22 cellular contexts compared by ENCODE assay signal in the genomic region with DNA sequence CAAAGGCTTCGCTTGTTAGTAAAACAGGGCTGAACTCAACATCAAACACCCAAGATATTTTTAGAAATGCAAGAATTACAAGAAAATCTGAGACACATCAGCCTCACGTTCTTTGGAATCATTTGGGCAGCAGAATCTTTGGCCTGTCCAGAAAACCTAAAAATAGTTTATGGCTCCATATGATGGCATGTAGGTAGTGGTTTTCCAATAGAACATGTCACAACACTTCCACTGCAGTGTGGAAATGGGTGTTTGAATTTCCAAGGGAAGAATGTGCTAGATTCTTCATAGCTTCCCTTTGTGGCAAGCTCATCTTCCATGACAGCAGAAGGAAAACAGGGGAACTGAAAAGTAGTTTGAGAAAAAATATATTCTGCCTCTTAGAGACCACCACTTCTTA.
A peak's percentile ranks its signal among the peaks of the same experiment; 100 is the strongest.
DNase-seq lines count a peak whose midpoint lies in the region; ATAC-seq, FAIRE-seq and TF ChIP-seq lines count a peak whose summit lies in the region.
"Had no signal": no experiment of that assay in that cellular context is flagged by ENCODE, and none has a peak within 500 bp of the region (broad histone marks: within the 10 kb centered on the region; RNA-seq: fewer than 3 reads in every experiment).

No MANE protein-coding gene starts in this region.

- H3K36me3 Mint-ChIP-seq in astrocyte (ENCODE audit: low read depth, unreplicated experiment), result no peaks in the 10 kb centered on the region
- H3K36me3 Mint-ChIP-seq: CD14-positive monocyte; CD4-positive, alpha-beta memory T cell; CD4-positive, CD25-positive, alpha-beta regulatory T cell; CD8-positive, alpha-beta memory T cell had no signal

- H3K36me3 ChIP-seq in astrocyte (ENCODE audit: insufficient read depth, low read length) (no peaks in the 10 kb centered on the region), gastrocnemius medialis (no peaks in the 10 kb centered on the region), SK-N-SH (replicated peaks in 1 of 2; ENCODE audit: control insufficient read depth in 1 of 2, insufficient read depth in 2 of 2, low read length in 1 of 2) (no peaks in the 10 kb centered on the region)
- H3K36me3 ChIP-seq: BE2C, BLaER1 had no signal

- in situ Hi-C loops in gastrocnemius medialis (cut with MboI; ENCODE audit: low sequenced_read_pairs in 4 of 4), result loop anchor here in 1 of 4 donors (25.0 kb wide), 1 partner anchor 215 kb away; a partner anchor contains a TSS

- TF ChIP-seq RAD21 in SK-N-SH (IDR thresholded peaks at IDR 0.05; ENCODE audit: low read length), result no peak

- H3K4me3 ChIP-seq in astrocyte (ENCODE audit: insufficient read depth, low read depth, low read length), result no peak overlapping the region
- H3K4me3 ChIP-seq in gastrocnemius medialis, result no peak overlapping the region
- no peak overlapping the region for H3K4me3 ChIP-seq in SK-N-SH (ENCODE audit: low read depth in 2 of 2, low read length in 1 of 2)
- H3K4me3 ChIP-seq: BLaER1 had no signal

- H3K9ac ChIP-seq in astrocyte (ENCODE audit: low read length), result no peak overlapping the region
- H3K9ac ChIP-seq in SK-N-SH, result no peak overlapping the region
- H3K9ac ChIP-seq: BLaER1 had no signal

- H3K9me2 ChIP-seq in SK-N-SH, result no peaks in the 10 kb centered on the region

- H3K27me3 ChIP-seq in astrocyte (ENCODE audit: insufficient read depth, low read length), result no peaks in the 10 kb centered on the region
- H3K27me3 ChIP-seq in gastrocnemius medialis, result no peaks in the 10 kb centered on the region
- no peaks in the 10 kb centered on the region for H3K27me3 ChIP-seq in SK-N-SH (ENCODE audit: insufficient read depth)
- H3K27me3 ChIP-seq: BE2C had no signal

- TF ChIP-seq POLR2A in gastrocnemius medialis (IDR thresholded peaks at IDR 0.05) (no peak), GM18505 (IDR thresholded peaks at IDR 0.05; ENCODE audit: borderline replicate concordance, extremely low read depth, insufficient read depth, insufficient read length) (no peak)

- H4K20me1 ChIP-seq in astrocyte (ENCODE audit: insufficient read depth, low read length) (no peaks in the 10 kb centered on the region), SK-N-SH (ENCODE audit: insufficient read depth) (no peaks in the 10 kb centered on the region)
- H4K20me1 ChIP-seq: BLaER1 had no signal

- no peak for DNase-seq in astrocyte (ENCODE audit: low read depth)
- DNase-seq in gastrocnemius medialis, result no peak
- DNase-seq in putamen (ENCODE audit: low spot score), result no peak
- no peak for DNase-seq in SK-N-SH
- DNase-seq: 8988T; ACHN; BE2C; C1 segment of cervical spinal cord; CD4-positive, alpha-beta memory T cell; CD4-positive, CD25-positive, alpha-beta regulatory T cell; CD8-positive, alpha-beta memory T cell; COR-L47; DMS 273 treated with DMSO at 0.1 percent for 48 hours; DMS79 treated with DMSO at 0.1 percent for 48 hours; GF-D8 had no signal

- H3K4me2 ChIP-seq in astrocyte (ENCODE audit: low read length), result no peak overlapping the region
- no peak overlapping the region for H3K4me2 ChIP-seq in SK-N-SH
- H3K4me2 ChIP-seq: BLaER1 had no signal

- peaks cover 5% of the 10 kb centered on the region for H3K27me3 Mint-ChIP-seq in astrocyte (ENCODE audit: low read depth, unreplicated experiment)

- peak; percentile 53 to 56 for ATAC-seq in gastrocnemius medialis
- no peak for ATAC-seq in GM18505 (IDR thresholded peaks at IDR 0.05; ENCODE audit: unreplicated experiment)

- peaks cover 2% of the 10 kb centered on the region for H3K9me3 Mint-ChIP-seq in astrocyte (ENCODE audit: unreplicated experiment)
- H3K9me3 Mint-ChIP-seq: CD4-positive, CD25-positive, alpha-beta regulatory T cell had no signal

- H3K27ac ChIP-seq in astrocyte (ENCODE audit: low read depth, low read length) (no peak overlapping the region), gastrocnemius medialis (peak overlapping the region in 2 of 4 donors; percentile 6 to 34), SK-N-SH (ENCODE audit: low read depth in 2 of 2, low read length in 1 of 2) (no peak overlapping the region)
- H3K27ac ChIP-seq: BLaER1 had no signal

- CTCF ChIA-PET in SK-N-SH (lab: Yijun Ruan, JAX), result no interaction called here

- H3K79me2 ChIP-seq in astrocyte (ENCODE audit: insufficient read depth, low read length) (no peaks in the 10 kb centered on the region), SK-N-SH (ENCODE audit: insufficient read depth) (no peaks in the 10 kb centered on the region)

- no peaks in the 10 kb centered on the region for H3F3A ChIP-seq in SK-N-SH (replicated peaks; ENCODE audit: insufficient read depth)

- H3K4me1 Mint-ChIP-seq in astrocyte (ENCODE audit: low read depth, unreplicated experiment), result no peaks in the 10 kb centered on the region
- H3K4me1 Mint-ChIP-seq: CD14-positive monocyte; CD4-positive, alpha-beta memory T cell; CD4-positive, CD25-positive, alpha-beta regulatory T cell; CD8-positive, alpha-beta memory T cell had no signal

- H3K9me3 ChIP-seq in astrocyte (ENCODE audit: insufficient read depth, low read depth, low read length) (no peaks in the 10 kb centered on the region), gastrocnemius medialis (no peaks in the 10 kb centered on the region), SK-N-SH (no peaks in the 10 kb centered on the region)
- H3K9me3 ChIP-seq: BE2C had no signal

- H3K4me1 ChIP-seq in astrocyte (ENCODE audit: insufficient read depth, low read length) (no peaks in the 10 kb centered on the region), gastrocnemius medialis (peaks cover 6 to 10% of the 10 kb centered on the region in 2 donors), SK-N-SH (ENCODE audit: control insufficient read depth in 1 of 2, insufficient read depth in 2 of 2, low read depth in 1 of 2, low read length in 1 of 2) (no peaks in the 10 kb centered on the region)
- H3K4me1 ChIP-seq: BE2C, BLaER1 had no signal

- POLR2A ChIA-PET in SK-N-SH (lab: Yijun Ruan, JAX), result no interaction called here

- 9% methylated on average over 2 of the region's 2 CpGs for WGBS in SK-N-SH (ENCODE audit: low lambda C conversion rate)

- TF ChIP-seq CTCF in astrocyte (IDR thresholded peaks at IDR 0.05; ENCODE audit: insufficient read depth, low read depth, low read length), result no peak
- no peak for TF ChIP-seq CTCF in gastrocnemius medialis (IDR thresholded peaks at IDR 0.05 in 4 of 5, conservative IDR thresholded peaks at IDR 0.05 in 1 of 5)
- TF ChIP-seq CTCF in SK-N-SH (IDR thresholded peaks at IDR 0.05), result no peak

- H3K27ac Mint-ChIP-seq in astrocyte (ENCODE audit: unreplicated experiment), result no peak overlapping the region
- H3K27ac Mint-ChIP-seq: CD14-positive monocyte; CD4-positive, alpha-beta memory T cell; CD4-positive, CD25-positive, alpha-beta regulatory T cell; CD8-positive, alpha-beta memory T cell had no signal

- H2AFZ ChIP-seq in astrocyte (ENCODE audit: low read depth, low read length) (no peak overlapping the region), SK-N-SH (ENCODE audit: low read depth) (no peak overlapping the region)

- H3K4me3 Mint-ChIP-seq in astrocyte (ENCODE audit: unreplicated experiment), result no peak overlapping the region
- H3K4me3 Mint-ChIP-seq: CD14-positive monocyte; CD4-positive, alpha-beta memory T cell; CD4-positive, CD25-positive, alpha-beta regulatory T cell; CD8-positive, alpha-beta memory T cell had no signal

- peak; percentile 81 for FAIRE-seq in astrocyte (lab: Jason Lieb, UNC)
- FAIRE-seq: A204.1, G401.6, GM12891, GM18507 had no signal

- intact Hi-C loops in gastrocnemius medialis (cut with DNase I; ENCODE audit: low total_unique reads), result loop anchor here (10.0 kb wide), 1 partner anchor 1372 kb away; no protein-coding TSS in a partner anchor

- TF ChIP-seq EP300 in SK-N-SH (IDR thresholded peaks at IDR 0.05; ENCODE audit: borderline replicate concordance in 1 of 2, low read depth in 1 of 2, low read length in 1 of 2), result no peak

TF ChIP-seq in SK-N-SH, 30 proteins besides CTCF, POLR2A, EP300 and RAD21 (continues in another document):
- TF ChIP-seq RCOR1 (IDR thresholded peaks at IDR 0.05; ENCODE audit: low read length) (no peak), RFX5 (IDR thresholded peaks at IDR 0.05; ENCODE audit: low read length) (no peak), CHD2 (IDR thresholded peaks at IDR 0.05; ENCODE audit: low read length, partially characterized antibody) (no peak), GATA2 (CRISPR knock-in tag; IDR thresholded peaks at IDR 0.05) (no peak), FOSL2 (IDR thresholded peaks at IDR 0.05; ENCODE audit: borderline replicate concordance, low read depth) (no peak), JUND (IDR thresholded peaks at IDR 0.05) (no peak)
- TF ChIP-seq, protein P1, sequence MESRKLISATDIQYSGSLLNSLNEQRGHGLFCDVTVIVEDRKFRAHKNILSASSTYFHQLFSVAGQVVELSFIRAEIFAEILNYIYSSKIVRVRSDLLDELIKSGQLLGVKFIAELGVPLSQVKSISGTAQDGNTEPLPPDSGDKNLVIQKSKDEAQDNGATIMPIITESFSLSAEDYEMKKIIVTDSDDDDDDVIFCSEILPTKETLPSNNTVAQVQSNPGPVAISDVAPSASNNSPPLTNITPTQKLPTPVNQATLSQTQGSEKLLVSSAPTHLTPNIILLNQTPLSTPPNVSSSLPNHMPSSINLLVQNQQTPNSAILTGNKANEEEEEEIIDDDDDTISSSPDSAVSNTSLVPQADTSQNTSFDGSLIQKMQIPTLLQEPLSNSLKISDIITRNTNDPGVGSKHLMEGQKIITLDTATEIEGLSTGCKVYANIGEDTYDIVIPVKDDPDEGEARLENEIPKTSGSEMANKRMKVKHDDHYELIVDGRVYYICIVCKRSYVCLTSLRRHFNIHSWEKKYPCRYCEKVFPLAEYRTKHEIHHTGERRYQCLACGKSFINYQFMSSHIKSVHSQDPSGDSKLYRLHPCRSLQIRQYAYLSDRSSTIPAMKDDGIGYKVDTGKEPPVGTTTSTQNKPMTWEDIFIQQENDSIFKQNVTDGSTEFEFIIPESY (IDR thresholded peaks at IDR 0.05; ENCODE audit: borderline replicate concordance, low read depth), result no peak
- TF ChIP-seq, protein P2, sequence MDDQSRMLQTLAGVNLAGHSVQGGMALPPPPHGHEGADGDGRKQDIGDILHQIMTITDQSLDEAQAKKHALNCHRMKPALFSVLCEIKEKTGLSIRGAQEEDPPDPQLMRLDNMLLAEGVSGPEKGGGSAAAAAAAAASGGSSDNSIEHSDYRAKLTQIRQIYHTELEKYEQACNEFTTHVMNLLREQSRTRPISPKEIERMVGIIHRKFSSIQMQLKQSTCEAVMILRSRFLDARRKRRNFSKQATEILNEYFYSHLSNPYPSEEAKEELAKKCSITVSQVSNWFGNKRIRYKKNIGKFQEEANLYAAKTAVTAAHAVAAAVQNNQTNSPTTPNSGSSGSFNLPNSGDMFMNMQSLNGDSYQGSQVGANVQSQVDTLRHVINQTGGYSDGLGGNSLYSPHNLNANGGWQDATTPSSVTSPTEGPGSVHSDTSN (IDR thresholded peaks at IDR 0.05), result no peak
- TF ChIP-seq, protein P3, sequence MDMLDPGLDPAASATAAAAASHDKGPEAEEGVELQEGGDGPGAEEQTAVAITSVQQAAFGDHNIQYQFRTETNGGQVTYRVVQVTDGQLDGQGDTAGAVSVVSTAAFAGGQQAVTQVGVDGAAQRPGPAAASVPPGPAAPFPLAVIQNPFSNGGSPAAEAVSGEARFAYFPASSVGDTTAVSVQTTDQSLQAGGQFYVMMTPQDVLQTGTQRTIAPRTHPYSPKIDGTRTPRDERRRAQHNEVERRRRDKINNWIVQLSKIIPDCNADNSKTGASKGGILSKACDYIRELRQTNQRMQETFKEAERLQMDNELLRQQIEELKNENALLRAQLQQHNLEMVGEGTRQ (IDR thresholded peaks at IDR 0.05; ENCODE audit: borderline replicate concordance, low read depth, low read length), result no peak
